31 cellular contexts compared by ENCODE assay signal in genomic region chr3:170602556-170602955, GRCh38. TPM values are rescaled to one million over a fixed set of nuclear protein-coding genes. Genes with fewer than 3 reads are reported as not detected.
"Had no signal": no experiment of that assay in that cellular context is flagged by ENCODE, and none has a peak within 500 bp of the region (broad histone marks: within the 10 kb centered on the region; RNA-seq: fewer than 3 reads in every experiment).

No MANE protein-coding gene starts in this region.

- FAIRE-seq: pancreas, small intestine, urothelium cell line had no signal

- H3K4me1 ChIP-seq: neural progenitor cell, pancreas, psoas muscle, stomach, thyroid gland, tibial nerve, upper lobe of left lung, vagina had no signal

- H3K27me3 ChIP-seq: neural progenitor cell, pancreas, right lobe of liver, sigmoid colon, stomach, thyroid gland, tibial nerve, upper lobe of left lung, vagina had no signal

- H3K36me3 Mint-ChIP-seq: natural killer cell; neural progenitor cell; stimulated activated effector memory CD8-positive, alpha-beta T cell treated with anti-CD3 and anti-CD28 coated beads, Interleukin-12 subunit alpha, Interleukin-12 subunit beta, amount 100 ng/mL, for 72 hours; stimulated activated naive B cell treated with anti-CD40 and anti-IgM and Interleukin-4, amounts not matched to agents 10 μg/mL and 1 μg/mL and 100 μg/mL, for 72 hours had no signal

- H3K4me3 ChIP-seq: neural progenitor cell, pancreas, psoas muscle, right lobe of liver, sigmoid colon, stomach, thoracic aorta, thyroid gland, tibial nerve, upper lobe of left lung, vagina had no signal

- H3K9me3 ChIP-seq: pancreas, psoas muscle, right lobe of liver, sigmoid colon, stomach, thoracic aorta, thyroid gland, tibial nerve, upper lobe of left lung, vagina had no signal

- H3K4me1 Mint-ChIP-seq: natural killer cell; nephron; neural progenitor cell; stimulated activated effector memory CD8-positive, alpha-beta T cell treated with anti-CD3 and anti-CD28 coated beads, Interleukin-12 subunit alpha, Interleukin-12 subunit beta, amount 100 ng/mL, for 72 hours had no signal

- H3K9ac ChIP-seq: neural progenitor cell had no signal

- H2AFZ ChIP-seq: neural progenitor cell had no signal

- H3K4me3 Mint-ChIP-seq: natural killer cell; nephron; neural progenitor cell; stimulated activated effector memory CD8-positive, alpha-beta T cell treated with anti-CD3 and anti-CD28 coated beads, Interleukin-12 subunit alpha, Interleukin-12 subunit beta, amount 100 ng/mL, for 72 hours; stimulated activated naive B cell treated with anti-CD40 and anti-IgM and Interleukin-4, amounts not matched to agents 10 μg/mL and 1 μg/mL and 100 μg/mL, for 72 hours; stimulated activated naive CD8-positive, alpha-beta T cell treated with anti-CD3 and anti-CD28 coated beads, Interleukin-15, Interleukin-2, amounts not matched to agents 100 ng/mL and 50 ng/mL, for 24 hours had no signal

- H3K36me3 ChIP-seq: neural progenitor cell, pancreas, right lobe of liver, sigmoid colon, stomach, thoracic aorta, thyroid gland, tibial nerve, upper lobe of left lung, vagina had no signal

- H3K9me3 Mint-ChIP-seq: natural killer cell; nephron; neural progenitor cell; stimulated activated effector memory CD8-positive, alpha-beta T cell treated with anti-CD3 and anti-CD28 coated beads, Interleukin-12 subunit alpha, Interleukin-12 subunit beta, amount 100 ng/mL, for 72 hours had no signal

- H3K4me2 ChIP-seq: neural progenitor cell had no signal

- H3K27ac Mint-ChIP-seq: natural killer cell; nephron; neural progenitor cell; progenitor cell of endocrine pancreas; stimulated activated effector memory CD8-positive, alpha-beta T cell treated with anti-CD3 and anti-CD28 coated beads, Interleukin-12 subunit alpha, Interleukin-12 subunit beta, amount 100 ng/mL, for 72 hours; stimulated activated naive B cell treated with anti-CD40 and anti-IgM and Interleukin-4, amounts not matched to agents 10 μg/mL and 1 μg/mL and 100 μg/mL, for 72 hours; stimulated activated naive CD8-positive, alpha-beta T cell treated with anti-CD3 and anti-CD28 coated beads, Interleukin-15, Interleukin-2, amounts not matched to agents 100 ng/mL and 50 ng/mL, for 24 hours had no signal

- DNase-seq: natural killer cell; occipital lobe; pancreas; posterior cingulate gyrus; psoas muscle; right cardiac atrium; right lobe of liver; sigmoid colon; small intestine; stimulated activated CD4-positive, alpha-beta T cell treated with anti-CD3 and anti-CD28 coated beads, Interleukin-15, amount 100 ng/mL, for 24 hours; stimulated activated CD4-positive, alpha-beta T cell treated with anti-CD3 and anti-CD28 coated beads, Interleukin-2, amount 100 ng/mL, for 24 hours; stimulated activated CD4-positive, alpha-beta T cell treated with anti-CD3 and anti-CD28 coated beads, Interleukin-2, amount 100 ng/mL, for 48 hours; stimulated activated CD4-positive, alpha-beta T cell treated with anti-CD3 and anti-CD28 coated beads, Interleukin-4, amount 100 ng/mL, for 24 hours; stimulated activated naive B cell treated with anti-CD40 and anti-IgM and Interleukin-4, amounts not matched to agents 10 μg/mL and 1 μg/mL and 100 μg/mL, for 72 hours; stimulated activated naive CD4-positive, alpha-beta T cell treated with Interleukin-2 at 50 U/mL for 16 hours; stomach; thyroid gland; trophoblast cell; upper lobe of left lung had no signal

- H3K27ac ChIP-seq: neural progenitor cell, pancreas, psoas muscle, right lobe of liver, sigmoid colon, stomach, thoracic aorta, thyroid gland, tibial nerve, upper lobe of left lung, vagina had no signal

RNA-seq across cellular contexts. Expression of gene SLC7A14, which starts 16.7 kb away (rescaled TPM):
- total RNA-seq: natural killer cell, skeletal muscle tissue, subcutaneous adipose tissue, thoracic aorta, ureter had no signal
